Comparison of ENCODE assay signal across 10 cellular contexts in genomic region chr2:72148975-72149555, GRCh38. TPM values are rescaled to one million over a fixed set of nuclear protein-coding genes. Genes with fewer than 3 reads are reported as not detected.
A peak's percentile ranks its signal among the peaks of the same experiment; 100 is the strongest.
DNase-seq lines count a peak whose midpoint lies in the region; ATAC-seq and TF ChIP-seq lines count a peak whose summit lies in the region.
"Had no signal": no experiment of that assay in that cellular context is flagged by ENCODE, and none has a peak within 500 bp of the region (broad histone marks: within the 10 kb centered on the region; RNA-seq: fewer than 3 reads in every experiment).

No MANE protein-coding gene starts in this region.

- no peaks in the 10 kb centered on the region for H3K9me3 ChIP-seq in stomach smooth muscle (ENCODE audit: control insufficient read depth in 2 of 2, low read length in 2 of 2)

- no peak overlapping the region for H3K27ac ChIP-seq in stomach smooth muscle (ENCODE audit: low read length)
- H3K27ac ChIP-seq: C4-2B had no signal

- WGBS in lower leg skin, 2 donors, result 0 to 1% methylated on average over 37 to 44 of the region's 58 CpGs

- TF ChIP-seq CTCF in choroid plexus epithelial cell (conservative IDR thresholded peaks at IDR 0.05; ENCODE audit: low read depth, low read length) (no peak), lower leg skin (IDR thresholded peaks at IDR 0.05) (no peak)

- DNase-seq in NCI-H1105 treated with DMSO at 0.1 percent for 48 hours (lab: John Stamatoyannopoulos, UW) (peak; percentile 42), NCI-H1105 (lab: John Stamatoyannopoulos, UW) (no peak), RPMI8226 (peak; percentile 22), choroid plexus epithelial cell (ENCODE audit: low read depth) (peak; percentile 37), lower leg skin (ENCODE audit: low spot score in 2 of 2) (peak in 1 of 2 donors; percentile 88), middle frontal gyrus (ENCODE audit: extremely low spot score, low spot score) (no peak)

- peak overlapping the region in 1 of 2 donors; percentile 28 for H3K9ac ChIP-seq in stomach smooth muscle (ENCODE audit: low read length in 2 of 2)

- peak overlapping the region; percentile 55 for H3K4me3 ChIP-seq in choroid plexus epithelial cell (ENCODE audit: low read depth, low read length)
- peak overlapping the region; percentile 14 for H3K4me3 ChIP-seq in lower leg skin (ENCODE audit: low read depth, poor library complexity, severe bottlenecking)
- H3K4me3 ChIP-seq in stomach smooth muscle (ENCODE audit: low read length in 2 of 2), result peak overlapping the region; percentile 70 to 73

- TF ChIP-seq POLR2A in lower leg skin (IDR thresholded peaks at IDR 0.05), result no peak

- intact Hi-C loops in lower leg skin (cut with DNase I; ENCODE audit: low total_unique reads), result no loop called here

- no peak for ATAC-seq in GM19351 (IDR thresholded peaks at IDR 0.05; ENCODE audit: unreplicated experiment)

- H3K27me3 ChIP-seq in stomach smooth muscle (ENCODE audit: control insufficient read depth in 1 of 2, insufficient read depth in 2 of 2, low read length in 2 of 2), result peaks cover 51 to 66% of the 10 kb centered on the region in 2 donors

- no peaks in the 10 kb centered on the region for H3K36me3 ChIP-seq in stomach smooth muscle (ENCODE audit: control insufficient read depth in 2 of 2, insufficient read depth in 2 of 2, low read length in 2 of 2)

- peaks cover 56% of the 10 kb centered on the region for H3K4me1 ChIP-seq in stomach smooth muscle (ENCODE audit: control insufficient read depth, insufficient read depth, low read length)

RNA-seq across cellular contexts. Expression of gene CYP26B1, which starts 1.4 kb away (rescaled TPM):
- total RNA-seq in lower leg skin, result 10 to 100 TPM; 51.6 to 93.0 (median 73.6) TPM
- total RNA-seq: T-helper 1 cell treated with Interleukin-12 subunit alpha and Interleukin-12 subunit beta and Interleukin-4 antibody, amounts not matched to agents 30 ng/mL and 1 ng/mL, for 36 hours had no signal

Comparison
In these comparisons a context has a peak if more than half of its experiments do, and no peak if none do; other contexts are left out.
1. DNase-seq: peak in NCI-H1105 treated with DMSO at 0.1 percent for 48 hours (single experiment), RPMI8226 (single experiment) and choroid plexus epithelial cell (single experiment); none in NCI-H1105 (single experiment) and middle frontal gyrus (single experiment).
2. H3K4me3 ChIP-seq: peak in every context shown above with its lines; median percentile 72 in stomach smooth muscle; 55 in choroid plexus epithelial cell; 14 in lower leg skin.